31 cellular contexts compared by ENCODE assay signal in the genomic region with DNA sequence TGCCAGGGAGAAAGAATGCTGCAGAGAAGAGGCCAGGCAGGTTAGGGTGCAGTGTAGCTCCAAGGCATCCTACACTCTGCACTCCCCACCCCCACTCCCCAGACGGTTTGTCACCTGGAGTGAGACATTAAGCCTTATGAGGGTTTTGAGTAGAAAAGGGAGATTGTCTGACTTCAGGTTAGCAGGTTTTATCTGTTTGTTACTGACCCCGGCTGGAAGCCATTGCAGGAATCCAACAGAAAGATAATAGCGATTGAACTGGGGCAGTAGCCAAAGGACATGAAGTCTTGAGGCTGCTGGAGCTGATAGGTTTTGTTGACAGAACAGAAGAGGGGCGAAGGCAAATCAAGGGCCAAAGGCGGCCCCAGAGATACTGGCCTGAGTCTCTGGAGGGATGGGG. TPM values are rescaled to one million over a fixed set of nuclear protein-coding genes. Genes with fewer than 3 reads are reported as not detected.
"Had no signal": no experiment of that assay in that cellular context is flagged by ENCODE, and none has a peak within 500 bp of the region (broad histone marks: within the 10 kb centered on the region; RNA-seq: fewer than 3 reads in every experiment).

No MANE protein-coding gene starts in this region.

- H3K4me1 Mint-ChIP-seq: activated CD4-positive, alpha-beta memory T cell treated with anti-CD3 and anti-CD28 coated beads, Interleukin-2, amount 10 ng/mL, durations not matched to agents 7 days and 5 days; activated CD4-positive, alpha-beta T cell treated with anti-CD3 and anti-CD28 coated beads, Interleukin-2, amount 10 ng/mL, durations not matched to agents 7 days and 5 days; activated naive CD4-positive, alpha-beta T cell treated with anti-CD3 and anti-CD28 coated beads, Interleukin-2, amount 10 ng/mL, durations not matched to agents 7 days and 5 days; activated naive CD8-positive, alpha-beta T cell treated with anti-CD3 and anti-CD28 coated beads, Interleukin-2, amount 10 ng/mL, durations not matched to agents 7 days and 5 days; brain had no signal

- ATAC-seq: activated naive CD4-positive, alpha-beta T cell treated with anti-CD3 and anti-CD28 coated beads, Interleukin-2, amount 50 U/mL, for 72 hours; activated T-cell treated with anti-CD3 and anti-CD28 coated beads, Interleukin-2, amount 50 U/mL, for 72 hours; foreskin keratinocyte; gastrocnemius medialis; heart left ventricle had no signal

- H3K27me3 ChIP-seq: ascending aorta, cardiac muscle cell had no signal

- H3K36me3 Mint-ChIP-seq: activated naive CD4-positive, alpha-beta T cell treated with anti-CD3 and anti-CD28 coated beads, Interleukin-2, amount 10 ng/mL, durations not matched to agents 7 days and 5 days; activated naive CD8-positive, alpha-beta T cell treated with anti-CD3 and anti-CD28 coated beads, Interleukin-2, amount 10 ng/mL, durations not matched to agents 7 days and 5 days; brain had no signal

- H3K4me1 ChIP-seq: ascending aorta, breast epithelium, colonic mucosa, esophagus muscularis mucosa, foreskin keratinocyte, gastrocnemius medialis, heart left ventricle had no signal

- H3K4me3 ChIP-seq: ascending aorta, breast epithelium, cardiac muscle cell, colonic mucosa, esophagus muscularis mucosa, gastrocnemius medialis, heart left ventricle had no signal

- H3K9me3 ChIP-seq: colonic mucosa had no signal

- H3K4me3 Mint-ChIP-seq: activated CD4-positive, alpha-beta memory T cell treated with anti-CD3 and anti-CD28 coated beads, Interleukin-2, amount 10 ng/mL, durations not matched to agents 7 days and 5 days; activated CD4-positive, alpha-beta T cell treated with anti-CD3 and anti-CD28 coated beads, Interleukin-2, amount 10 ng/mL, durations not matched to agents 7 days and 5 days; activated naive CD4-positive, alpha-beta T cell treated with anti-CD3 and anti-CD28 coated beads, Interleukin-2, amount 10 ng/mL, durations not matched to agents 7 days and 5 days; activated naive CD8-positive, alpha-beta T cell treated with anti-CD3 and anti-CD28 coated beads, Interleukin-2, amount 10 ng/mL, durations not matched to agents 7 days and 5 days; activated T-cell treated with anti-CD3 and anti-CD28 coated beads, Interleukin-2, amount 50 U/mL, for 24 hours; activated T-cell treated with anti-CD3 and anti-CD28 coated beads, Interleukin-2, amount 50 U/mL, for 72 hours; brain had no signal

- H3K36me3 ChIP-seq: ascending aorta, breast epithelium, cardiac muscle cell, colonic mucosa, esophagus muscularis mucosa, gastrocnemius medialis, heart left ventricle had no signal

- H3K27ac Mint-ChIP-seq: activated CD4-positive, alpha-beta memory T cell treated with anti-CD3 and anti-CD28 coated beads, Interleukin-2, amount 10 ng/mL, durations not matched to agents 7 days and 5 days; activated CD4-positive, alpha-beta T cell treated with anti-CD3 and anti-CD28 coated beads, Interleukin-2, amount 10 ng/mL, durations not matched to agents 7 days and 5 days; activated naive CD4-positive, alpha-beta T cell treated with anti-CD3 and anti-CD28 coated beads, Interleukin-2, amount 10 ng/mL, durations not matched to agents 7 days and 5 days; activated naive CD4-positive, alpha-beta T cell treated with anti-CD3 and anti-CD28 coated beads, Interleukin-2, amount 50 U/mL, for 72 hours; activated naive CD8-positive, alpha-beta T cell treated with anti-CD3 and anti-CD28 coated beads, Interleukin-2, amount 10 ng/mL, durations not matched to agents 7 days and 5 days; activated T-cell treated with anti-CD3 and anti-CD28 coated beads, Interleukin-2, amount 50 U/mL, for 24 hours; activated T-cell treated with anti-CD3 and anti-CD28 coated beads, Interleukin-2, amount 50 U/mL, for 72 hours; brain had no signal

- H3K27ac ChIP-seq: ascending aorta, breast epithelium, cardiac muscle cell, colonic mucosa, esophagus muscularis mucosa, foreskin keratinocyte, gastrocnemius medialis, heart left ventricle had no signal

- DNase-seq: activated CD4-positive, alpha-beta memory T cell treated with anti-CD3 and anti-CD28 coated beads, Interleukin-2, amount 10 ng/mL, durations not matched to agents 7 days and 5 days; activated CD4-positive, alpha-beta T cell treated with anti-CD3 and anti-CD28 coated beads for 1 hour; activated CD4-positive, alpha-beta T cell treated with anti-CD3 and anti-CD28 coated beads for 4 hours; activated CD4-positive, alpha-beta T cell treated with anti-CD3 and anti-CD28 coated beads, Interleukin-2, amount 10 ng/mL, durations not matched to agents 7 days and 5 days; activated CD4-positive, alpha-beta T cell treated with anti-CD3 and anti-CD28 coated beads, Interleukin-2, amount 50 U/mL, for 4 hours; activated CD8-positive, alpha-beta memory T cell treated with anti-CD3 and anti-CD28 coated beads, Interleukin-2, amount 50 U/mL, for 48 hours; activated gamma-delta T cell; activated naive CD4-positive, alpha-beta T cell; activated naive CD4-positive, alpha-beta T cell treated with anti-CD3 and anti-CD28 coated beads, Interleukin-2, amount 10 ng/mL, durations not matched to agents 7 days and 5 days; activated naive CD8-positive, alpha-beta T cell treated with anti-CD3 and anti-CD28 coated beads, Interleukin-2, amount 10 ng/mL, durations not matched to agents 7 days and 5 days; activated T-cell treated with anti-CD3 and anti-CD28 coated beads for 4 hours; activated T-cell treated with anti-CD3 and anti-CD28 coated beads, Interleukin-2, amount 50 U/mL, for 24 hours; activated T-cell treated with anti-CD3 and anti-CD28 coated beads, Interleukin-2, amount 50 U/mL, for 72 hours; central memory CD4-positive, alpha-beta T cell; cerebellar nuclear complex; colonic mucosa; effector CD8-positive, alpha-beta T cell; erythroblast; foreskin keratinocyte; gastrocnemius medialis; glutamatergic neuron; heart left ventricle; T-helper 2 cell had no signal

RNA-seq across cellular contexts. Expression of a gene that starts 36.0 kb away (rescaled TPM):
- total RNA-seq: activated CD4-positive, alpha-beta memory T cell treated with anti-CD3 and anti-CD28 coated beads, Interleukin-2, amount 10 ng/mL, durations not matched to agents 7 days and 5 days; activated CD4-positive, alpha-beta T cell treated with anti-CD3 and anti-CD28 coated beads, Interleukin-2, amount 10 ng/mL, durations not matched to agents 7 days and 5 days; activated naive CD4-positive, alpha-beta T cell treated with anti-CD3 and anti-CD28 coated beads, Interleukin-2, amount 50 U/mL, for 72 hours; activated naive CD8-positive, alpha-beta T cell treated with anti-CD3 and anti-CD28 coated beads, Interleukin-2, amount 10 ng/mL, durations not matched to agents 7 days and 5 days; activated T-cell treated with anti-CD3 and anti-CD28 coated beads, Interleukin-2, amount 50 U/mL, for 72 hours; ascending aorta; cardiac muscle cell; colonic mucosa; dermis microvascular lymphatic vessel endothelial cell; esophagus muscularis mucosa; foreskin keratinocyte; gastrocnemius medialis; heart left ventricle; T-helper 1 cell treated with Interleukin-12 subunit alpha and Interleukin-12 subunit beta and Interleukin-4 antibody, amounts not matched to agents 30 ng/mL and 1 ng/mL, for 36 hours had no signal
- polyA plus RNA-seq: cardiac muscle cell, foreskin keratinocyte, heart left ventricle had no signal

RNA-seq across cellular contexts. Expression of a gene that starts 51.2 kb away (rescaled TPM):
- total RNA-seq: activated CD4-positive, alpha-beta memory T cell treated with anti-CD3 and anti-CD28 coated beads, Interleukin-2, amount 10 ng/mL, durations not matched to agents 7 days and 5 days; activated CD4-positive, alpha-beta T cell treated with anti-CD3 and anti-CD28 coated beads, Interleukin-2, amount 10 ng/mL, durations not matched to agents 7 days and 5 days; activated naive CD4-positive, alpha-beta T cell treated with anti-CD3 and anti-CD28 coated beads, Interleukin-2, amount 50 U/mL, for 72 hours; activated naive CD8-positive, alpha-beta T cell treated with anti-CD3 and anti-CD28 coated beads, Interleukin-2, amount 10 ng/mL, durations not matched to agents 7 days and 5 days; activated T-cell treated with anti-CD3 and anti-CD28 coated beads, Interleukin-2, amount 50 U/mL, for 72 hours; ascending aorta; breast epithelium; cardiac muscle cell; colonic mucosa; dermis microvascular lymphatic vessel endothelial cell; esophagus muscularis mucosa; foreskin keratinocyte; gastrocnemius medialis; T-helper 1 cell treated with Interleukin-12 subunit alpha and Interleukin-12 subunit beta and Interleukin-4 antibody, amounts not matched to agents 30 ng/mL and 1 ng/mL, for 36 hours had no signal
- polyA plus RNA-seq: cardiac muscle cell, foreskin keratinocyte, heart left ventricle had no signal

RNA-seq across cellular contexts. Expression of a gene that starts 59.1 kb away (rescaled TPM):
- total RNA-seq: activated CD4-positive, alpha-beta memory T cell treated with anti-CD3 and anti-CD28 coated beads, Interleukin-2, amount 10 ng/mL, durations not matched to agents 7 days and 5 days; activated CD4-positive, alpha-beta T cell treated with anti-CD3 and anti-CD28 coated beads, Interleukin-2, amount 10 ng/mL, durations not matched to agents 7 days and 5 days; activated naive CD4-positive, alpha-beta T cell treated with anti-CD3 and anti-CD28 coated beads, Interleukin-2, amount 50 U/mL, for 72 hours; activated naive CD8-positive, alpha-beta T cell treated with anti-CD3 and anti-CD28 coated beads, Interleukin-2, amount 10 ng/mL, durations not matched to agents 7 days and 5 days; activated T-cell treated with anti-CD3 and anti-CD28 coated beads, Interleukin-2, amount 50 U/mL, for 72 hours; ascending aorta; breast epithelium; cardiac muscle cell; colonic mucosa; dermis microvascular lymphatic vessel endothelial cell; esophagus muscularis mucosa; foreskin keratinocyte; gastrocnemius medialis; heart left ventricle; T-helper 1 cell treated with Interleukin-12 subunit alpha and Interleukin-12 subunit beta and Interleukin-4 antibody, amounts not matched to agents 30 ng/mL and 1 ng/mL, for 36 hours had no signal
- polyA plus RNA-seq: cardiac muscle cell, foreskin keratinocyte, heart left ventricle had no signal
